Comparison of ENCODE assay signal across 8 cellular contexts in the genomic region with DNA sequence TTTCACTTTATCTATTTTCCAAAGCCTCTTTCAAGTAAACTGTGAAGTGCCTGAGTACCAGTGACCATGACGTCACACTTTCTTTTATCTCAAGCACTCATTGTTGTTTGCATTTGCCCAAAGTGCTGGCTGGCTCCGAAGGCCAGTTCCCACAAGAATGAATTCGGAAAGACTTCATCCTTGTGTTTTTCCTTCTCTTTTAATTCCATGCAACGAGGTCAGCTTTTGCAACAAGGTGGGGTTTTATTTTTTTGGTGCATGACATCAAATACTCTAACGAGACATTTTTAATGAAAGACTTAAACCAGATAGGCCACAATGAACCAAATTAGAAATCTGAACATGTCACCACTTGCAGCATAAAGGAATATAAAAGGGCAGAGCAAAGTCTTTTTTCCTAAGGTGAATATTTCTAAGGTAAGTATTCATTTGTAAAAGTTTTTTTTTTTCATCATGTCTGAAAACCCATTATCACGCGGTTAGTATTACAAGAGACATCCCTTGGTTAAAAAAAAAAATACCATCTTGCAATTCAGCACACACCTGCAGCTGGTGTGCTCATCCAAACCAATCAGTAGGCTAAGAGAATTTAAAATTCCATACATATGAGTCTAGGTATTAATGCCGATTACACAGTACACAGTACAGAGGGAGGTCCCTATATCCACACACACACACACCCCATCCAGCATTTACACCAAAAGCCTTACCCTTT. TPM values are rescaled to one million over a fixed set of nuclear protein-coding genes. Genes with fewer than 3 reads are reported as not detected.
DNase-seq lines count a peak whose midpoint lies in the region; ATAC-seq, FAIRE-seq and TF ChIP-seq lines count a peak whose summit lies in the region.

No MANE protein-coding gene starts in this region.

- H3K27ac Mint-ChIP-seq in WTC11 (0 out of 2 replicates have a peak overlapping the region, but pooled peaks have one; percentile 4), glutamatergic neuron (ENCODE audit: unreplicated experiment) (peak overlapping the region; percentile 97)
- peak overlapping the region; percentile 25 for H3K27ac Mint-ChIP-seq in stimulated activated naive B cell treated with anti-CD40 and anti-IgM and Interleukin-4, amounts not matched to agents 10 μg/mL and 1 μg/mL and 100 μg/mL, for 72 hours

- TF ChIP-seq CTCF in WTC11 (IDR thresholded peaks at IDR 0.05) (no peak), glutamatergic neuron (IDR thresholded peaks at IDR 0.05; ENCODE audit: partially characterized antibody, unreplicated experiment) (no peak)

- CTCF ChIA-PET in WTC11 (lab: Charles Lee): interaction anchor here (3.6 kb wide), 1 partner anchor 205 kb away, joined by 29 read pairs; no protein-coding TSS in a partner anchor

- POLR2A ChIA-PET in WTC11 (lab: Charles Lee): no interaction called here

- FAIRE-seq in GM12892 (lab: Jason Lieb, UNC): no peak

- H3K27me3 Mint-ChIP-seq in WTC11 (ENCODE audit: low read depth) (peaks cover 30% of the 10 kb centered on the region), glutamatergic neuron (ENCODE audit: unreplicated experiment) (peaks cover 18% of the 10 kb centered on the region)
- no peaks in the 10 kb centered on the region for H3K27me3 Mint-ChIP-seq in stimulated activated naive B cell treated with anti-CD40 and anti-IgM and Interleukin-4, amounts not matched to agents 10 μg/mL and 1 μg/mL and 100 μg/mL, for 72 hours

- H3K4me3 Mint-ChIP-seq in WTC11 (peak overlapping the region; percentile 85), glutamatergic neuron (ENCODE audit: unreplicated experiment) (peak overlapping the region; percentile 98)
- H3K4me3 Mint-ChIP-seq in stimulated activated naive B cell treated with anti-CD40 and anti-IgM and Interleukin-4, amounts not matched to agents 10 μg/mL and 1 μg/mL and 100 μg/mL, for 72 hours: peak overlapping the region; percentile 84 to 93

- H3K9me3 Mint-ChIP-seq in WTC11 (no peaks in the 10 kb centered on the region), glutamatergic neuron (ENCODE audit: unreplicated experiment) (peaks cover 15% of the 10 kb centered on the region)
- no peaks in the 10 kb centered on the region for H3K9me3 Mint-ChIP-seq in stimulated activated naive B cell treated with anti-CD40 and anti-IgM and Interleukin-4, amounts not matched to agents 10 μg/mL and 1 μg/mL and 100 μg/mL, for 72 hours

- H3K4me1 Mint-ChIP-seq in WTC11 (peaks cover 32% of the 10 kb centered on the region), glutamatergic neuron (ENCODE audit: low read depth, unreplicated experiment) (peaks cover 11% of the 10 kb centered on the region)
- peaks cover 45 to 60% of the 10 kb centered on the region in 2 donors for H3K4me1 Mint-ChIP-seq in stimulated activated naive B cell treated with anti-CD40 and anti-IgM and Interleukin-4, amounts not matched to agents 10 μg/mL and 1 μg/mL and 100 μg/mL, for 72 hours

- no peak for TF ChIP-seq POLR2A in GM12892 (IDR thresholded peaks at IDR 0.05; ENCODE audit: low read depth, low read length)

- ATAC-seq in WTC11 (no peak), HG02938 (IDR thresholded peaks at IDR 0.05; ENCODE audit: unreplicated experiment) (no peak)
- no peak for ATAC-seq in stimulated activated naive B cell treated with anti-CD40 and anti-IgM and Interleukin-4, amounts not matched to agents 10 μg/mL and 1 μg/mL and 100 μg/mL, for 72 hours (replicated peaks)

- no peaks in the 10 kb centered on the region for H3K36me3 Mint-ChIP-seq in WTC11
- no peaks in the 10 kb centered on the region for H3K36me3 Mint-ChIP-seq in glutamatergic neuron (ENCODE audit: unreplicated experiment)
- peaks cover 2 to 17% of the 10 kb centered on the region in 2 donors for H3K36me3 Mint-ChIP-seq in stimulated activated naive B cell treated with anti-CD40 and anti-IgM and Interleukin-4, amounts not matched to agents 10 μg/mL and 1 μg/mL and 100 μg/mL, for 72 hours

- peak; percentile 54 for DNase-seq in CD1c-positive myeloid dendritic cell (ENCODE audit: extremely low spot score)
- peak; percentile 62 for DNase-seq in HT1080 (ENCODE audit: low read depth)
- no peak for DNase-seq in WTC11 (ENCODE audit: low spot score)
- no peak for DNase-seq in glutamatergic neuron
- no peak for DNase-seq in stimulated activated naive B cell treated with anti-CD40 and anti-IgM and Interleukin-4, amounts not matched to agents 10 μg/mL and 1 μg/mL and 100 μg/mL, for 72 hours
- no peak for DNase-seq in NCI-H524 treated with DMSO at 0.1 percent for 48 hours (lab: John Stamatoyannopoulos, UW)
- DNase-seq in GM12892 (ENCODE audit: insufficient read length): no peak

TF ChIP-seq in WTC11, 78 proteins besides CTCF, POLR2A, EP300 and RAD21:
- TF ChIP-seq TP53 (CRISPR knock-in tag; IDR thresholded peaks at IDR 0.05) (no peak), NFATC4 (CRISPR knock-in tag; IDR thresholded peaks at IDR 0.05) (no peak), ZNF416 (CRISPR knock-in tag; IDR thresholded peaks at IDR 0.05) (no peak), ZNF232 (CRISPR knock-in tag; IDR thresholded peaks at IDR 0.05) (no peak), ZNF219 (CRISPR knock-in tag; IDR thresholded peaks at IDR 0.05; ENCODE audit: borderline replicate concordance) (no peak), TEAD1 (CRISPR knock-in tag; IDR thresholded peaks at IDR 0.05) (no peak), GRHL2 (CRISPR knock-in tag; IDR thresholded peaks at IDR 0.05; ENCODE audit: insufficient replicate concordance, severe bottlenecking) (no peak), ZBTB21 (CRISPR knock-in tag; IDR thresholded peaks at IDR 0.05; ENCODE audit: borderline replicate concordance) (no peak), ZNF396 (CRISPR knock-in tag; IDR thresholded peaks at IDR 0.05; ENCODE audit: borderline replicate concordance) (no peak), HMGA2 (CRISPR knock-in tag; IDR thresholded peaks at IDR 0.05) (no peak), SP1 (CRISPR knock-in tag; conservative IDR thresholded peaks at IDR 0.05) (no peak)
- TF ChIP-seq, protein P1, sequence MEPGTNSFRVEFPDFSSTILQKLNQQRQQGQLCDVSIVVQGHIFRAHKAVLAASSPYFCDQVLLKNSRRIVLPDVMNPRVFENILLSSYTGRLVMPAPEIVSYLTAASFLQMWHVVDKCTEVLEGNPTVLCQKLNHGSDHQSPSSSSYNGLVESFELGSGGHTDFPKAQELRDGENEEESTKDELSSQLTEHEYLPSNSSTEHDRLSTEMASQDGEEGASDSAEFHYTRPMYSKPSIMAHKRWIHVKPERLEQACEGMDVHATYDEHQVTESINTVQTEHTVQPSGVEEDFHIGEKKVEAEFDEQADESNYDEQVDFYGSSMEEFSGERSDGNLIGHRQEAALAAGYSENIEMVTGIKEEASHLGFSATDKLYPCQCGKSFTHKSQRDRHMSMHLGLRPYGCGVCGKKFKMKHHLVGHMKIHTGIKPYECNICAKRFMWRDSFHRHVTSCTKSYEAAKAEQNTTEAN (CRISPR knock-in tag; IDR thresholded peaks at IDR 0.05): no peak
- TF ChIP-seq, protein P2, sequence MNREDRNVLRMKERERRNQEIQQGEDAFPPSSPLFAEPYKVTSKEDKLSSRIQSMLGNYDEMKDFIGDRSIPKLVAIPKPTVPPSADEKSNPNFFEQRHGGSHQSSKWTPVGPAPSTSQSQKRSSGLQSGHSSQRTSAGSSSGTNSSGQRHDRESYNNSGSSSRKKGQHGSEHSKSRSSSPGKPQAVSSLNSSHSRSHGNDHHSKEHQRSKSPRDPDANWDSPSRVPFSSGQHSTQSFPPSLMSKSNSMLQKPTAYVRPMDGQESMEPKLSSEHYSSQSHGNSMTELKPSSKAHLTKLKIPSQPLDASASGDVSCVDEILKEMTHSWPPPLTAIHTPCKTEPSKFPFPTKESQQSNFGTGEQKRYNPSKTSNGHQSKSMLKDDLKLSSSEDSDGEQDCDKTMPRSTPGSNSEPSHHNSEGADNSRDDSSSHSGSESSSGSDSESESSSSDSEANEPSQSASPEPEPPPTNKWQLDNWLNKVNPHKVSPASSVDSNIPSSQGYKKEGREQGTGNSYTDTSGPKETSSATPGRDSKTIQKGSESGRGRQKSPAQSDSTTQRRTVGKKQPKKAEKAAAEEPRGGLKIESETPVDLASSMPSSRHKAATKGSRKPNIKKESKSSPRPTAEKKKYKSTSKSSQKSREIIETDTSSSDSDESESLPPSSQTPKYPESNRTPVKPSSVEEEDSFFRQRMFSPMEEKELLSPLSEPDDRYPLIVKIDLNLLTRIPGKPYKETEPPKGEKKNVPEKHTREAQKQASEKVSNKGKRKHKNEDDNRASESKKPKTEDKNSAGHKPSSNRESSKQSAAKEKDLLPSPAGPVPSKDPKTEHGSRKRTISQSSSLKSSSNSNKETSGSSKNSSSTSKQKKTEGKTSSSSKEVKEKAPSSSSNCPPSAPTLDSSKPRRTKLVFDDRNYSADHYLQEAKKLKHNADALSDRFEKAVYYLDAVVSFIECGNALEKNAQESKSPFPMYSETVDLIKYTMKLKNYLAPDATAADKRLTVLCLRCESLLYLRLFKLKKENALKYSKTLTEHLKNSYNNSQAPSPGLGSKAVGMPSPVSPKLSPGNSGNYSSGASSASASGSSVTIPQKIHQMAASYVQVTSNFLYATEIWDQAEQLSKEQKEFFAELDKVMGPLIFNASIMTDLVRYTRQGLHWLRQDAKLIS (CRISPR knock-in tag; IDR thresholded peaks at IDR 0.05; ENCODE audit: borderline replicate concordance): no peak
TF ChIP-seq in WTC11: peak in this region for 0.

RNA-seq across cellular contexts. Expression of a gene that starts 2.4 kb away (rescaled TPM):
- total RNA-seq in HT1080 (2014; rRNA removed; shearing (Covaris generic)): 89.0 and 111 TPM in 2 replicates
- 113 and 137 TPM in 2 replicates for polyA plus RNA-seq in HT1080 (2015; cell fraction: cytosol; rRNA removed)
- polyA plus RNA-seq in HT1080 (2015; cell fraction: nucleus; rRNA removed): 70.4 and 93.2 TPM in 2 replicates
- 9.3 to 10.6 TPM (median 10.4 TPM) in 3 replicates for total RNA-seq in WTC11 (2021)
- 23.2 TPM for total RNA-seq in glutamatergic neuron (ENCODE audit: unreplicated experiment)
- 1.4 TPM for polyA plus RNA-seq in GM12892 (2012; ENCODE audit: missing spikeins)

Comparison
In these comparisons a context has a peak if more than half of its experiments do, and no peak if none do; other contexts are left out.
1. DNase-seq: peak in CD1c-positive myeloid dendritic cell (single experiment) and HT1080 (single experiment); none in WTC11 (single experiment), glutamatergic neuron (single experiment), stimulated activated naive B cell treated with anti-CD40 and anti-IgM and Interleukin-4, amounts not matched to agents 10 μg/mL and 1 μg/mL and 100 μg/mL, for 72 hours (single experiment), NCI-H524 treated with DMSO at 0.1 percent for 48 hours (single experiment) and GM12892 (single experiment).
2. H3K27ac Mint-ChIP-seq: peak in every context shown above with its lines; median percentile 97 in glutamatergic neuron; 25 in stimulated activated naive B cell treated with anti-CD40 and anti-IgM and Interleukin-4, amounts not matched to agents 10 μg/mL and 1 μg/mL and 100 μg/mL, for 72 hours; 4 in WTC11.
3. Peak in every context shown above with its lines, with median percentiles within 50 percentile points of each other: H3K4me3 Mint-ChIP-seq.